Comparison of ENCODE assay signal across 1 cellular context in the genomic region with DNA sequence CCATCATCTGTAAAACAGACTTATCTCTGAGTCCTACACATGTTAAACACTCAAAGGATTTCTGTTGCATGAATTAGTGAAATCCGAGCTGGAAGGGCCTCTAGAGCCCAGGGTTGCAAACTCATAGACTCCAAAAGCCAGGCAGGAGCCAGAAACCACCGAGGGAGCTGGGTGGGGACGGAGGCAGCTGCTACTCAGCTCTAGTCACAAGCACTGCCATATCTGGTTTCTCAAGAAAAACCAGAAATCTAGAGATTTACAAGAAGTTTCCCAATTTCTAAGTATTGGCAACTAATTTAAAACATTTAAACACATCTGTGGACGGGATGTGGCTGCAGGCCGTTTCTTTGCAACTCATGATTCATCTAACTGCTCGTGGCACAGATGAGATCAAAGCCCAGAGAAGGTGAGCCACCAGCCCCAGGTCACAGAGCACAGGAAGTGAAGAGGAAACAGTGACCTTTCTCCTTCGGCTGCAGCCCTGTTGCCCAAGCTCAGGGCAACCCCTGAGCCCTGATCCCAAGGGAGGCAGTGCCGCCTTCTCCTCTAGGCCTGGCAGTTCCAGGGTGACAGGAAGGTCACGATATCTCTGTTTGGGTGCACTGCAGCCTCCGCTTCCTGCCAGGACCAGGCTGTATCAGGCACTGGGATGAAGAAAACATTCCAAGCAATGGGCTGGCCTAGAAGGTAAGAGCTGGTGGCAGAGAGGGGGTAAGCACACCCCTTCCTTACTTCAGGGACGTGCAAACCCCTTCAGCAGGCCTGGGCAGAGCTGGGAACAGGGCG.
TF ChIP-seq lines count a peak whose summit lies in the region.

No MANE protein-coding gene starts in this region.

TF ChIP-seq in HepG2, 621 proteins besides CTCF, POLR2A, EP300 and RAD21 (continued from another document and continues in another):
- TF ChIP-seq UBTF (CRISPR knock-in tag; IDR thresholded peaks at IDR 0.05) (peak; percentile 45; the same call in 1 of the 2 replicates), BCL6 (CRISPR knock-in tag; IDR thresholded peaks at IDR 0.05) (0 out of 2 replicates have a peak, but pooled peaks have one; percentile 14), KDM1A (CRISPR knock-in tag; IDR thresholded peaks at IDR 0.05) (peak; percentile 98), SNAPC5 (CRISPR knock-in tag; IDR thresholded peaks at IDR 0.05; ENCODE audit: borderline replicate concordance) (no peak), KLF13 (CRISPR knock-in tag; IDR thresholded peaks at IDR 0.05) (0 out of 2 replicates have a peak, but pooled peaks have one; percentile 83), GABPA (IDR thresholded peaks at IDR 0.05; ENCODE audit: low read depth, low read length) (no peak), GABPA (CRISPR knock-in tag; IDR thresholded peaks at IDR 0.05; ENCODE audit: low read depth) (0 out of 2 replicates have a peak, but pooled peaks have one; percentile 11), KDM3A (CRISPR knock-in tag; IDR thresholded peaks at IDR 0.05; ENCODE audit: low read depth) (0 out of 2 replicates have a peak, but pooled peaks have one; percentile 39), NFE2L2 (IDR thresholded peaks at IDR 0.05; ENCODE audit: low read length) (no peak), TRIM24 (CRISPR knock-in tag; IDR thresholded peaks at IDR 0.05) (peak; percentile 75; the same call in 1 of the 2 replicates), ZFX (CRISPR knock-in tag; IDR thresholded peaks at IDR 0.05; ENCODE audit: low read depth) (peak; percentile 52; the same call in 1 of the 2 replicates), SRY (CRISPR knock-in tag; IDR thresholded peaks at IDR 0.05) (no peak), ZNF724P (CRISPR knock-in tag; IDR thresholded peaks at IDR 0.05; ENCODE audit: borderline replicate concordance) (no peak), SMAD1 (CRISPR knock-in tag; IDR thresholded peaks at IDR 0.05; ENCODE audit: borderline replicate concordance, low read depth) (0 out of 2 replicates have a peak, but pooled peaks have one; percentile 41), ZNF292 (CRISPR knock-in tag; IDR thresholded peaks at IDR 0.05; ENCODE audit: borderline replicate concordance, low read depth) (peak; percentile 78; the same call in 1 of the 2 replicates), PITX1 (CRISPR knock-in tag; IDR thresholded peaks at IDR 0.05) (peak; percentile 11; the same call in 1 of the 2 replicates), ARID3A (IDR thresholded peaks at IDR 0.05; ENCODE audit: low read depth, low read length) (no peak), NFKBIZ (CRISPR knock-in tag; IDR thresholded peaks at IDR 0.05) (no peak), KAT8 (CRISPR knock-in tag; IDR thresholded peaks at IDR 0.05) (peak; percentile 37; the same call in 1 of the 2 replicates), TAF15 (IDR thresholded peaks at IDR 0.05; ENCODE audit: low read depth, low read length, poor library complexity, severe bottlenecking) (no peak), THYN1 (CRISPR knock-in tag; IDR thresholded peaks at IDR 0.05; ENCODE audit: borderline replicate concordance, low read depth) (no peak), HNF4G (IDR thresholded peaks at IDR 0.05; ENCODE audit: borderline replicate concordance, low read depth, low read length) (peak; percentile 71; the same call in 1 of the 2 replicates), HNF4G (CRISPR knock-in tag; IDR thresholded peaks at IDR 0.05; ENCODE audit: borderline replicate concordance, low read depth) (0 out of 2 replicates have a peak, but pooled peaks have one; percentile 22), RORA (CRISPR knock-in tag; IDR thresholded peaks at IDR 0.05) (no peak), MIER2 (CRISPR knock-in tag; IDR thresholded peaks at IDR 0.05) (0 out of 2 replicates have a peak, but pooled peaks have one; percentile 33), ZNF317 (CRISPR knock-in tag; IDR thresholded peaks at IDR 0.05) (no peak), AKAP8 (CRISPR knock-in tag; IDR thresholded peaks at IDR 0.05) (no peak), SALL1 (CRISPR knock-in tag; IDR thresholded peaks at IDR 0.05) (peak; percentile 24; the same call in 1 of the 2 replicates), ELF3 (CRISPR knock-in tag; IDR thresholded peaks at IDR 0.05) (peak; percentile 25), ZNF333 (CRISPR knock-in tag; IDR thresholded peaks at IDR 0.05; ENCODE audit: borderline replicate concordance) (0 out of 2 replicates have a peak, but pooled peaks have one; percentile 19), NR2F1 (CRISPR knock-in tag; IDR thresholded peaks at IDR 0.05) (peak in 1 of 2 experiments; percentile 36; a peak in 1 of 4 replicates), NKX3-1 (CRISPR knock-in tag; IDR thresholded peaks at IDR 0.05) (no peak), JUND (CRISPR knock-in tag; IDR thresholded peaks at IDR 0.05) (0 out of 2 replicates have a peak, but pooled peaks have one; percentile 6), SP1 (IDR thresholded peaks at IDR 0.05) (no peak), SP1 (CRISPR knock-in tag; IDR thresholded peaks at IDR 0.05) (0 out of 2 replicates have a peak, but pooled peaks have one; percentile 35), FOXP1 (IDR thresholded peaks at IDR 0.05) (no peak), FOXP1 (CRISPR knock-in tag; IDR thresholded peaks at IDR 0.05) (peak; percentile 6; the same call in 1 of the 2 replicates), ELF1 (CRISPR knock-in tag; IDR thresholded peaks at IDR 0.05) (peak; percentile 15; the same call in 1 of the 2 replicates), ZNF615 (CRISPR knock-in tag; IDR thresholded peaks at IDR 0.05; ENCODE audit: borderline replicate concordance) (0 out of 2 replicates have a peak, but pooled peaks have one; percentile 69), MATR3 (CRISPR knock-in tag; IDR thresholded peaks at IDR 0.05) (0 out of 2 replicates have a peak, but pooled peaks have one; percentile 70), GABPB1 (CRISPR knock-in tag; IDR thresholded peaks at IDR 0.05) (peak; percentile 58), ATF5 (CRISPR knock-in tag; IDR thresholded peaks at IDR 0.05; ENCODE audit: low read depth) (0 out of 2 replicates have a peak, but pooled peaks have one; percentile 37), ZSCAN21 (CRISPR knock-in tag; IDR thresholded peaks at IDR 0.05; ENCODE audit: borderline replicate concordance) (0 out of 2 replicates have a peak, but pooled peaks have one; percentile 24), ARHGAP35 (CRISPR knock-in tag; IDR thresholded peaks at IDR 0.05; ENCODE audit: borderline replicate concordance) (0 out of 2 replicates have a peak, but pooled peaks have one; percentile 25), SOX5 (CRISPR knock-in tag; IDR thresholded peaks at IDR 0.05; ENCODE audit: borderline replicate concordance) (peak; percentile 42; the same call in 1 of the 2 replicates), GATAD2A (CRISPR knock-in tag; IDR thresholded peaks at IDR 0.05) (0 out of 2 replicates have a peak, but pooled peaks have one; percentile 37), HES4 (CRISPR knock-in tag; IDR thresholded peaks at IDR 0.05; ENCODE audit: borderline replicate concordance) (no peak), ZNF720 (CRISPR knock-in tag; IDR thresholded peaks at IDR 0.05) (peak; percentile 72; the same call in 1 of the 2 replicates)
- TF ChIP-seq, protein P1, sequence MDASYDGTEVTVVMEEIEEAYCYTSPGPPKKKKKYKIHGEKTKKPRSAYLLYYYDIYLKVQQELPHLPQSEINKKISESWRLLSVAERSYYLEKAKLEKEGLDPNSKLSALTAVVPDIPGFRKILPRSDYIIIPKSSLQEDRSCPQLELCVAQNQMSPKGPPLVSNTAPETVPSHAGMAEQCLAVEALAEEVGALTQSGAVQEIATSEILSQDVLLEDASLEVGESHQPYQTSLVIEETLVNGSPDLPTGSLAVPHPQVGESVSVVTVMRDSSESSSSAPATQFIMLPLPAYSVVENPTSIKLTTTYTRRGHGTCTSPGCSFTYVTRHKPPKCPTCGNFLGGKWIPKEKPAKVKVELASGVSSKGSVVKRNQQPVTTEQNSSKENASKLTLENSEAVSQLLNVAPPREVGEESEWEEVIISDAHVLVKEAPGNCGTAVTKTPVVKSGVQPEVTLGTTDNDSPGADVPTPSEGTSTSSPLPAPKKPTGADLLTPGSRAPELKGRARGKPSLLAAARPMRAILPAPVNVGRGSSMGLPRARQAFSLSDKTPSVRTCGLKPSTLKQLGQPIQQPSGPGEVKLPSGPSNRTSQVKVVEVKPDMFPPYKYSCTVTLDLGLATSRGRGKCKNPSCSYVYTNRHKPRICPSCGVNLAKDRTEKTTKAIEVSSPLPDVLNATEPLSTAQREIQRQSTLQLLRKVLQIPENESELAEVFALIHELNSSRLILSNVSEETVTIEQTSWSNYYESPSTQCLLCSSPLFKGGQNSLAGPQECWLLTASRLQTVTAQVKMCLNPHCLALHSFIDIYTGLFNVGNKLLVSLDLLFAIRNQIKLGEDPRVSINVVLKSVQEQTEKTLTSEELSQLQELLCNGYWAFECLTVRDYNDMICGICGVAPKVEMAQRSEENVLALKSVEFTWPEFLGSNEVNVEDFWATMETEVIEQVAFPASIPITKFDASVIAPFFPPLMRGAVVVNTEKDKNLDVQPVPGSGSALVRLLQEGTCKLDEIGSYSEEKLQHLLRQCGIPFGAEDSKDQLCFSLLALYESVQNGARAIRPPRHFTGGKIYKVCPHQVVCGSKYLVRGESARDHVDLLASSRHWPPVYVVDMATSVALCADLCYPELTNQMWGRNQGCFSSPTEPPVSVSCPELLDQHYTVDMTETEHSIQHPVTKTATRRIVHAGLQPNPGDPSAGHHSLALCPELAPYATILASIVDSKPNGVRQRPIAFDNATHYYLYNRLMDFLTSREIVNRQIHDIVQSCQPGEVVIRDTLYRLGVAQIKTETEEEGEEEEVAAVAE (CRISPR knock-in tag; IDR thresholded peaks at IDR 0.05; ENCODE audit: borderline replicate concordance): no peak
- TF ChIP-seq, protein P2, sequence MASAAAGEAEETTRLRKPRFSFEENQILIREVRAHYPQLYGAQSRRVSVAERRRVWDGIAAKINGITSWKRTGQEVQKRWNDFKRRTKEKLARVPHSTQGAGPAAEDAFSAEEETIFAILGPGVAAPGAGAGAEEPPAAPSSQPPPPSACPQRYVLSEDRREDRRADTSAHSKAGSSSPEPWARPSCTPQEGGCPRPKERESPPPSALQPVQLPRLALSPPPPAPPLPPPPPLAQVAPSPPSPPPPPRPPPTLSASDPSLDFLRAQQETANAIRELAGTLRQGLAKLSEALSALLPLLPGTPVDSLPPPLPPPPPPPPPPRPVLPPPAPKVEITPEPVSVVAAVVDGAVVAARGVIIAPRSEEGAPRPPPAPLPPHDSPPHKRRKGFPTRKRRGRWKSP (CRISPR knock-in tag; IDR thresholded peaks at IDR 0.05): no peak
- TF ChIP-seq, protein P3, sequence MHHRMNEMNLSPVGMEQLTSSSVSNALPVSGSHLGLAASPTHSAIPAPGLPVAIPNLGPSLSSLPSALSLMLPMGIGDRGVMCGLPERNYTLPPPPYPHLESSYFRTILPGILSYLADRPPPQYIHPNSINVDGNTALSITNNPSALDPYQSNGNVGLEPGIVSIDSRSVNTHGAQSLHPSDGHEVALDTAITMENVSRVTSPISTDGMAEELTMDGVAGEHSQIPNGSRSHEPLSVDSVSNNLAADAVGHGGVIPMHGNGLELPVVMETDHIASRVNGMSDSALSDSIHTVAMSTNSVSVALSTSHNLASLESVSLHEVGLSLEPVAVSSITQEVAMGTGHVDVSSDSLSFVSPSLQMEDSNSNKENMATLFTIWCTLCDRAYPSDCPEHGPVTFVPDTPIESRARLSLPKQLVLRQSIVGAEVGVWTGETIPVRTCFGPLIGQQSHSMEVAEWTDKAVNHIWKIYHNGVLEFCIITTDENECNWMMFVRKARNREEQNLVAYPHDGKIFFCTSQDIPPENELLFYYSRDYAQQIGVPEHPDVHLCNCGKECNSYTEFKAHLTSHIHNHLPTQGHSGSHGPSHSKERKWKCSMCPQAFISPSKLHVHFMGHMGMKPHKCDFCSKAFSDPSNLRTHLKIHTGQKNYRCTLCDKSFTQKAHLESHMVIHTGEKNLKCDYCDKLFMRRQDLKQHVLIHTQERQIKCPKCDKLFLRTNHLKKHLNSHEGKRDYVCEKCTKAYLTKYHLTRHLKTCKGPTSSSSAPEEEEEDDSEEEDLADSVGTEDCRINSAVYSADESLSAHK (CRISPR knock-in tag; IDR thresholded peaks at IDR 0.05; ENCODE audit: borderline replicate concordance): peak; percentile 60; the same call in 1 of the 2 replicates
- TF ChIP-seq, protein P4, sequence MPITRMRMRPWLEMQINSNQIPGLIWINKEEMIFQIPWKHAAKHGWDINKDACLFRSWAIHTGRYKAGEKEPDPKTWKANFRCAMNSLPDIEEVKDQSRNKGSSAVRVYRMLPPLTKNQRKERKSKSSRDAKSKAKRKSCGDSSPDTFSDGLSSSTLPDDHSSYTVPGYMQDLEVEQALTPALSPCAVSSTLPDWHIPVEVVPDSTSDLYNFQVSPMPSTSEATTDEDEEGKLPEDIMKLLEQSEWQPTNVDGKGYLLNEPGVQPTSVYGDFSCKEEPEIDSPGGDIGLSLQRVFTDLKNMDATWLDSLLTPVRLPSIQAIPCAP (CRISPR knock-in tag; IDR thresholded peaks at IDR 0.05; ENCODE audit: low read depth): no peak
